25 cellular contexts compared by ENCODE assay signal in the genomic region with DNA sequence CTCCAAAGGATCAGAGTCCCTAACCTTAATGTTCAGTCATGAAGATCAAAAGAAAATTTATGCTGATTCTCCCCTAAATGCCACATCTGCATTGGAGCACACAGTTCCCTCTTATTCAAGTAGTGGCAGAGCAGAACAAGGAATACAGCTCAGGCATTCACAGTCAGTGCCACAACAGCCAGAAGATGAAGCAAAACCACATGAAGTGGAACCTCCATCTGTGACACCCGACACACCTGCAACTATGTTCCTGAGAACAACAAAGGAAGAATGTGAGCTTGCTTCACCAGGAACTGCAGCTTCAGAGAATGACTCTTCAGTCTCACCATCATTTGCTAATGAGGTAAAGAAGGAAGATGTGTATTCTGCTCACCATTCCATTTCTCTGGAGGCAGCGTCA. TPM values are rescaled to one million over a fixed set of nuclear protein-coding genes. Genes with fewer than 3 reads are reported as not detected.
DNase-seq lines count a peak whose midpoint lies in the region; ATAC-seq and TF ChIP-seq lines count a peak whose summit lies in the region.
"Had no signal": no experiment of that assay in that cellular context is flagged by ENCODE, and none has a peak within 500 bp of the region (broad histone marks: within the 10 kb centered on the region; RNA-seq: fewer than 3 reads in every experiment).

No MANE protein-coding gene starts in this region.

- no peaks in the 10 kb centered on the region for H3K79me2 ChIP-seq in OCI-LY7 (ENCODE audit: insufficient read depth, low read depth, low read length)

- H3K27ac ChIP-seq in heart right ventricle = peak overlapping the region in 7 of 10 donors; percentile 29 to 78 (median 67)
- peak overlapping the region; percentile 46 for H3K27ac ChIP-seq in KOPT-K1 (ENCODE audit: low read depth, low read length, poor library complexity, severe bottlenecking)
- H3K27ac ChIP-seq in psoas muscle = peak overlapping the region; percentile 34
- H3K27ac ChIP-seq in OCI-LY7 (ENCODE audit: low read depth, low read length, poor library complexity, severe bottlenecking) = no peak overlapping the region
- H3K27ac ChIP-seq: KMS-11, PC-9 had no signal

- no peak for ATAC-seq in heart right ventricle
- ATAC-seq in Right ventricle myocardium superior (ENCODE audit: poor library complexity) = no peak
- ATAC-seq in psoas muscle = peak in 3 of 4 donors; percentile 8 to 24 (median 23)

- H3K9me3 Mint-ChIP-seq in T-helper 2 cell treated with Interferon-gamma antibody and Interleukin-4, amounts not matched to agents 5 μg/mL and 100 μg/mL, for 36 hours = no peaks in the 10 kb centered on the region
- H3K9me3 Mint-ChIP-seq: CD14-positive monocyte had no signal

- H3K27me3 ChIP-seq in heart right ventricle (no peaks in the 10 kb centered on the region), psoas muscle (ENCODE audit: insufficient read depth in 3 of 3, low read length in 2 of 3) (no peaks in the 10 kb centered on the region)

- 88 to 89% methylated on average over 2 of the region's 2 CpGs for WGBS in heart right ventricle, 2 donors
- 45 to 75% (median 54%) methylated on average over 2 of the region's 2 CpGs for WGBS in psoas muscle, 3 donors

- no peak for DNase-seq in T-helper 2 cell treated with Interferon-gamma antibody and Interleukin-4, amounts not matched to agents 5 μg/mL and 100 μg/mL, for 36 hours (ENCODE audit: low spot score)
- DNase-seq in T-helper 2 cell = no peak
- no peak for DNase-seq in heart right ventricle
- no peak for DNase-seq in Right ventricle myocardium superior
- no peak for DNase-seq in psoas muscle
- no peak for DNase-seq in NCI-H2029 (lab: John Stamatoyannopoulos, UW)
- no peak for DNase-seq in OCI-LY7 (ENCODE audit: low spot score)
- DNase-seq: 8988T; ACHN; BE2C; Calu3; DMS79 treated with DMSO at 0.1 percent for 48 hours; IMR-90; NCI-H1048; NCI-H1417 treated with DMSO at 0.1 percent for 48 hours; NCI-H187; NCI-H446; NCI-H524 treated with DMSO at 0.1 percent for 48 hours; NCI-H774; NK-92 treated with Interleukin-12 subunit alpha and Interleukin-12 subunit beta, amount 100 ng/mL, for 24 hours; PC-9; SHP77 had no signal

- H4K20me1 ChIP-seq in OCI-LY7 (ENCODE audit: insufficient read depth, low read length) = no peaks in the 10 kb centered on the region

- H3K9me2 ChIP-seq in OCI-LY7 (ENCODE audit: insufficient read depth, low read length) = no peaks in the 10 kb centered on the region

- peaks cover 0 to 56% (median 6%) of the 10 kb centered on the region in 9 donors for H3K36me3 ChIP-seq in heart right ventricle
- H3K36me3 ChIP-seq in KOPT-K1 (ENCODE audit: insufficient read depth, low read length) = no peaks in the 10 kb centered on the region
- H3K36me3 ChIP-seq in psoas muscle (ENCODE audit: insufficient read depth in 1 of 2, low read depth in 1 of 2) = peaks cover 5 to 62% of the 10 kb centered on the region in 2 donors
- no peaks in the 10 kb centered on the region for H3K36me3 ChIP-seq in OCI-LY7 (ENCODE audit: insufficient read depth, low read length)
- H3K36me3 ChIP-seq: BE2C had no signal

- intact Hi-C loops in heart right ventricle (cut with DNase I) (loop anchor here in 1 of 10 donors (5.0 kb wide), 1 partner anchor 37 kb away; no protein-coding TSS in a partner anchor), Right ventricle myocardium superior (cut with DNase I) (no loop called here), psoas muscle (cut with DNase I) (no loop called here), OCI-LY7 (cut with micrococcal nuclease; ENCODE audit: unreplicated experiment) (no loop called here)

- no peak overlapping the region for H3K27ac Mint-ChIP-seq in T-helper 2 cell treated with Interferon-gamma antibody and Interleukin-4, amounts not matched to agents 5 μg/mL and 100 μg/mL, for 36 hours
- H3K27ac Mint-ChIP-seq: CD14-positive monocyte had no signal

- no peaks in the 10 kb centered on the region for H3K36me3 Mint-ChIP-seq in T-helper 2 cell treated with Interferon-gamma antibody and Interleukin-4, amounts not matched to agents 5 μg/mL and 100 μg/mL, for 36 hours (ENCODE audit: low read depth)
- H3K36me3 Mint-ChIP-seq: CD14-positive monocyte had no signal

- TF ChIP-seq CTCF in heart right ventricle (IDR thresholded peaks at IDR 0.05) (no peak), psoas muscle (IDR thresholded peaks at IDR 0.05) (no peak), OCI-LY7 (conservative IDR thresholded peaks at IDR 0.05; ENCODE audit: low read length) (no peak)

- CTCF ChIA-PET in OCI-LY7 (lab: Charles Lee; ENCODE audit: unreplicated experiment) = no interaction called here

- H3K4me3 Mint-ChIP-seq in T-helper 2 cell treated with Interferon-gamma antibody and Interleukin-4, amounts not matched to agents 5 μg/mL and 100 μg/mL, for 36 hours = peak overlapping the region; percentile 34
- H3K4me3 Mint-ChIP-seq: CD14-positive monocyte had no signal

- H3K27me3 Mint-ChIP-seq in T-helper 2 cell treated with Interferon-gamma antibody and Interleukin-4, amounts not matched to agents 5 μg/mL and 100 μg/mL, for 36 hours (ENCODE audit: low read depth) = peaks cover 73% of the 10 kb centered on the region

- POLR2A ChIA-PET in OCI-LY7 (lab: Charles Lee) = interaction anchor here (1.0 kb wide), 1 partner anchor 13 kb away, joined by 3 read pairs; no protein-coding TSS in a partner anchor

- H3K4me1 Mint-ChIP-seq in T-helper 2 cell treated with Interferon-gamma antibody and Interleukin-4, amounts not matched to agents 5 μg/mL and 100 μg/mL, for 36 hours (ENCODE audit: low read depth) = peaks cover 43% of the 10 kb centered on the region

- no TSS peak for BruUV-seq in OCI-LY7 (replicated peaks; lab: Mats Ljungman, UMichigan)

- H2AFZ ChIP-seq in OCI-LY7 (ENCODE audit: low read length) = no peak overlapping the region
- H2AFZ ChIP-seq: PC-9 had no signal

- no peak overlapping the region for H3K4me2 ChIP-seq in OCI-LY7 (ENCODE audit: low read length)
- H3K4me2 ChIP-seq: KMS-11, PC-9 had no signal

- peaks cover 0 to 51% (median 8%) of the 10 kb centered on the region in 9 donors for H3K4me1 ChIP-seq in heart right ventricle
- peaks cover 8% of the 10 kb centered on the region for H3K4me1 ChIP-seq in psoas muscle
- no peaks in the 10 kb centered on the region for H3K4me1 ChIP-seq in OCI-LY7 (ENCODE audit: insufficient read depth, low read length, poor library complexity, severe bottlenecking)
- H3K4me1 ChIP-seq: BE2C had no signal

- no peaks in the 10 kb centered on the region for H3K9me3 ChIP-seq in heart right ventricle
- H3K9me3 ChIP-seq in KOPT-K1 (ENCODE audit: insufficient read depth, low read length, poor library complexity, severe bottlenecking) = no peaks in the 10 kb centered on the region
- H3K9me3 ChIP-seq in psoas muscle = no peaks in the 10 kb centered on the region
- no peaks in the 10 kb centered on the region for H3K9me3 ChIP-seq in OCI-LY7 (ENCODE audit: low read length)
- H3K9me3 ChIP-seq: BE2C had no signal

- H3K4me3 ChIP-seq in heart right ventricle (no peak overlapping the region), psoas muscle (no peak overlapping the region), OCI-LY7 (ENCODE audit: low read depth, low read length, poor library complexity, severe bottlenecking) (no peak overlapping the region)
- H3K4me3 ChIP-seq: PC-9 had no signal

RNA-seq across cellular contexts. Expression of a gene that starts 40.0 kb away (rescaled TPM):
- total RNA-seq in heart right ventricle (1,000 to 10,000 TPM in 5 of 10 donors, 100 to 1,000 TPM in 5; 771 to 1,721 (median 1,115) TPM), Right ventricle myocardium superior (917 TPM), psoas muscle (1,000 to 10,000 TPM; 1,174 to 1,472 (median 1,378) TPM), OCI-LY7 (2022) (0.13 and 0.21 TPM in 2 replicates)
- polyA plus RNA-seq in heart right ventricle (100 to 1,000 TPM; 202 to 388 TPM), psoas muscle (1,000 to 10,000 TPM in 1 of 3 donors, 100 to 1,000 TPM in 2; 290 to 1,216 (median 790) TPM)
- 0.13 and 0.15 TPM in 2 replicates for total RNA-seq in OCI-LY7 (2014; rRNA removed; shearing (Covaris generic))

Comparison
In these comparisons a context has a peak if more than half of its experiments do, and no peak if none do; other contexts are left out.
1. ATAC-seq: peak in psoas muscle (3 of 4); none in heart right ventricle (0 of 8) and Right ventricle myocardium superior (single experiment).
2. RNA of a gene that starts 40.0 kb away (total RNA-seq): 1,174 to 1,472 TPM in psoas muscle, 771 to 1,721 TPM in heart right ventricle and 917 TPM in Right ventricle myocardium superior (single experiment); 0.13 to 0.21 TPM in OCI-LY7; every median in the first group is over 100 times any median in the second.